1 cellular context compared by ENCODE assay signal in the genomic region with DNA sequence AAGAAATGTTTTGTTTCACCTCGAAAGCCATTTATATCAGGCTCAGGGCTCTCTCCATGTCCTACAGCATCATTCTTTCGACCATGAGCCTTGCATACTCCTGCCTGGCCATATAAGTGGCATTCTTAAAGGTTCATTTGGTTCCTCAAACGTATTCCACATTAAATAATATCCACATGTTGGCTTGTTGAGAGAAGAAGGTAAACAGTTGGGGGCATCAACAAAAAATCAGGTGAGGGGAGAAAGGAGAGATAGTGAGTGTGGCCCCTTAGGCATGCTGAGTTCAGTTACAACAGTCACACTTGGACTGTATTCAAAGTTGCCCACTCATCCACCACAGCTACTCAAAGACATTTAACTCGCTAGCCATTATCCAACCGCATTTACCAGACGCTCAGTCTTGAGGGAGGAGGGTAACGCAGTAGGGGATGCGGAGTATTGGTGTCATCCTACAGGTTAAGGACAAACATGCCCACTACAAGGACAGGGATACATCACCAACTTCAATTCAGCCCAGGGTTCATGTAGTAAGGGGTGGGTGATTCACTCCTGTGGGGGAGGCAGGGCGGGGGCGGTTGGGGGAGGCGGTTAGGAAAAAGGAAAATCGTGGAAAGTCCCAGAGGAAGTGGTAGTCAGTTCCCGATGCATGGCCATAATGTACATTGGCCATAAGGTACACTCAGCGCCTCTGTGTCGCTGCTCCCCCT.
TF ChIP-seq lines count a peak whose summit lies in the region.

No MANE protein-coding gene starts in this region.

TF ChIP-seq in HEK293, 187 proteins besides CTCF, POLR2A, EP300 and RAD21 (continued from another document):
- TF ChIP-seq, protein P1, sequence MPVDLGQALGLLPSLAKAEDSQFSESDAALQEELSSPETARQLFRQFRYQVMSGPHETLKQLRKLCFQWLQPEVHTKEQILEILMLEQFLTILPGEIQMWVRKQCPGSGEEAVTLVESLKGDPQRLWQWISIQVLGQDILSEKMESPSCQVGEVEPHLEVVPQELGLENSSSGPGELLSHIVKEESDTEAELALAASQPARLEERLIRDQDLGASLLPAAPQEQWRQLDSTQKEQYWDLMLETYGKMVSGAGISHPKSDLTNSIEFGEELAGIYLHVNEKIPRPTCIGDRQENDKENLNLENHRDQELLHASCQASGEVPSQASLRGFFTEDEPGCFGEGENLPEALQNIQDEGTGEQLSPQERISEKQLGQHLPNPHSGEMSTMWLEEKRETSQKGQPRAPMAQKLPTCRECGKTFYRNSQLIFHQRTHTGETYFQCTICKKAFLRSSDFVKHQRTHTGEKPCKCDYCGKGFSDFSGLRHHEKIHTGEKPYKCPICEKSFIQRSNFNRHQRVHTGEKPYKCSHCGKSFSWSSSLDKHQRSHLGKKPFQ (tag by site-specific recombination; IDR thresholded peaks at IDR 0.05): no peak
- TF ChIP-seq ZNF175 (tag by site-specific recombination; IDR thresholded peaks at IDR 0.05): no peak
- no peak for TF ChIP-seq ZNF391 (tag by site-specific recombination; IDR thresholded peaks at IDR 0.05; ENCODE audit: borderline replicate concordance, low read depth)
- no peak for TF ChIP-seq TSHZ1 (tag by site-specific recombination; IDR thresholded peaks at IDR 0.05; ENCODE audit: borderline replicate concordance)
